In genomic region chr15:64232400-64232799, GRCh38 we compare ENCODE assay signal across 1 cellular context.
TF ChIP-seq lines count a peak whose summit lies in the region.

No MANE protein-coding gene starts in this region.

TF ChIP-seq in SK-N-SH, 30 proteins besides CTCF, POLR2A, EP300 and RAD21 (continued from another document):
- TF ChIP-seq REST (IDR thresholded peaks at IDR 0.05; ENCODE audit: low read depth, low read length) (no peak), ZBTB33 (IDR thresholded peaks at IDR 0.05; ENCODE audit: borderline replicate concordance, low read depth) (peak; percentile 77; the same call in 1 of the 2 replicates), RFX5 (IDR thresholded peaks at IDR 0.05; ENCODE audit: low read length) (no peak), YY1 (IDR thresholded peaks at IDR 0.05; ENCODE audit: low read depth) (no peak), SIN3A (IDR thresholded peaks at IDR 0.05; ENCODE audit: borderline replicate concordance, low read depth, low read length) (no peak), MXI1 (IDR thresholded peaks at IDR 0.05; ENCODE audit: low read depth, low read length) (no peak), RCOR1 (IDR thresholded peaks at IDR 0.05; ENCODE audit: low read length) (no peak), TEAD4 (IDR thresholded peaks at IDR 0.05; ENCODE audit: borderline replicate concordance, insufficient read depth) (peak; percentile 94), PBX3 (IDR thresholded peaks at IDR 0.05) (peak; percentile 98), POLR2AphosphoS5 (IDR thresholded peaks at IDR 0.05; ENCODE audit: low read depth, low read length) (peak; percentile 96; the same call in 1 of the 2 replicates), GATA2 (CRISPR knock-in tag; IDR thresholded peaks at IDR 0.05) (no peak), FOXJ3 (CRISPR knock-in tag; IDR thresholded peaks at IDR 0.05) (no peak), FOSL2 (IDR thresholded peaks at IDR 0.05; ENCODE audit: borderline replicate concordance, low read depth) (peak; percentile 98), TCF12 (IDR thresholded peaks at IDR 0.05) (peak; percentile 100), NFIC (IDR thresholded peaks at IDR 0.05; ENCODE audit: borderline replicate concordance) (peak; percentile 79; the same call in 1 of the 2 replicates), EZH2phosphoT487 (IDR thresholded peaks at IDR 0.05; ENCODE audit: borderline replicate concordance, low read depth) (no peak), SMC3 (IDR thresholded peaks at IDR 0.05; ENCODE audit: low read depth, low read length) (no peak), GABPA (IDR thresholded peaks at IDR 0.05; ENCODE audit: low read depth) (no peak; the same call in 1 of the 2 replicates), MAX (IDR thresholded peaks at IDR 0.05; ENCODE audit: low read depth) (no peak; the same call in 1 of the 2 replicates)
TF ChIP-seq in SK-N-SH: peak in this region for 12.
